Comparison of ENCODE assay signal across 1 cellular context in genomic region chr5:73499187-73499586, GRCh38.
TF ChIP-seq lines count a peak whose summit lies in the region.

No MANE protein-coding gene starts in this region.

TF ChIP-seq in HepG2, 621 proteins besides CTCF, POLR2A, EP300 and RAD21:
- TF ChIP-seq FOXA3 (CRISPR knock-in tag; IDR thresholded peaks at IDR 0.05): peak; percentile 29; the same call in 1 of the 2 replicates
- TF ChIP-seq MAFG (CRISPR knock-in tag; IDR thresholded peaks at IDR 0.05): no peak
